Comparison of ENCODE assay signal across 8 cellular contexts in the genomic region with DNA sequence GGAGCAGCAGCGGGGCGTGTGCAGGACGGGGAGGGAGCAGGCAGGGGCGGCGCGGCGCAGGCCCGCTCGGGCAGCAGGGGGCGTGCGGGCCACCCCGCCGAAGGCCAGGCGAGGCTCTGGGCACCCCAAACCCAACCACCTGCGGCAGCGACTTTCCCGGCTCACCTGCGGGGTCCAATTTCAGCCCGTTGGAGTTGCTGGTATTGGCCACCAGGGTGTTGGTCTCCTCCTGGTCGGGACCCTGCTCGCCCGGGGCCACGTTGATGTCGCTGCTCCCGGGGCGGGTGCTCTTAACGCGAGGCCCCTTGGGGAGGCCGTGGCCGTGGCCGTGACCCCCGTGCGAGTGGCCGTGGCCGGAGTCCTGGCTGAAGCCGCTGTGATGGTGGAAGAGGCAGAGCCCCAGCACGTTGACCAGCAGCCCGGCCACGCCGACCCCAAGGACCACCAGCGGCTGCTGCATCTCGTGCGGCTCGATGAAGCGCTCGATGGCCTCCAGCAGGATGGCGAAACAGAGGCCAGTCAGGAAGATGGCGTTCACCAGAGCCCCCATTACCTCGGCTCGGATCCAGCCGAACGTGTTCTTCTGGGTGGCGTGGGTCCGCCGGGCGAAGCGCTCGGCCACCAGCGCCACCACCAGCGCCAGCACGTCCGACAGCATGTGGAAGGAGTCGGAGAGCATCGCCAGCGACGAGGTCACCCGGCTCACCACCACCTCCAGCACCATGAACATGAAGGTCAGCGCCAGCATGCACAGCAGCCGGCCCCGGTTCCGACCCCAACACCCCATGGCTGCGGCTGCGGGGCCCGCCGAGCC. TPM values are rescaled to one million over a fixed set of nuclear protein-coding genes. Genes with fewer than 3 reads are reported as not detected.
DNase-seq lines count a peak whose midpoint lies in the region; ATAC-seq, FAIRE-seq and TF ChIP-seq lines count a peak whose summit lies in the region.

No MANE protein-coding gene starts in this region.

- DNase-seq in GM12892 (ENCODE audit: insufficient read length) (peak; percentile 65), NCI-H2107 treated with DMSO at 0.1 percent for 48 hours (lab: John Stamatoyannopoulos, UW; ENCODE audit: unreplicated experiment) (peak; percentile 64), cerebellum (ENCODE audit: low spot score) (peak; percentile 62)
- peak; percentile 73 for DNase-seq in activated CD4-positive, CD25-positive, alpha-beta regulatory T cell treated with anti-CD3 and anti-CD28 coated beads, Interleukin-2, amount 50 U/mL, for 72 hours
- DNase-seq in stimulated activated CD4-positive, alpha-beta T cell treated with anti-CD3 and anti-CD28 coated beads, Interleukin-1b, Interleukin-23, amount 100 ng/mL, for 48 hours: peak; percentile 67

- no peaks in the 10 kb centered on the region for H3K27me3 ChIP-seq in layer of hippocampus (ENCODE audit: control insufficient read depth, insufficient read depth, low read length)

- peak; percentile 84 for TF ChIP-seq CTCF in 22Rv1 (IDR thresholded peaks at IDR 0.05)

- ATAC-seq in HG02884 (IDR thresholded peaks at IDR 0.05; ENCODE audit: unreplicated experiment): peak; percentile 28

- H3K27ac ChIP-seq in 22Rv1 (peak overlapping the region; percentile 65), layer of hippocampus (ENCODE audit: low read depth, low read length) (peak overlapping the region; percentile 85)

- TF ChIP-seq POLR2A in GM12892 (IDR thresholded peaks at IDR 0.05; ENCODE audit: low read depth, low read length): no peak

- FAIRE-seq in GM12892 (lab: Jason Lieb, UNC): peak; percentile 96

RNA-seq across cellular contexts. Expression of gene SLC30A1, which starts 0.9 kb away (rescaled TPM):
- polyA plus RNA-seq in GM12892 (2012; ENCODE audit: missing spikeins): 4.7 TPM
- 18.0 TPM for total RNA-seq in cerebellum

Comparison
In these comparisons a context has a peak if more than half of its experiments do, and no peak if none do; other contexts are left out.
1. Peak in every context shown above with its lines: DNase-seq, ATAC-seq and H3K27ac ChIP-seq.